Comparison of ENCODE assay signal across 14 cellular contexts in the genomic region with DNA sequence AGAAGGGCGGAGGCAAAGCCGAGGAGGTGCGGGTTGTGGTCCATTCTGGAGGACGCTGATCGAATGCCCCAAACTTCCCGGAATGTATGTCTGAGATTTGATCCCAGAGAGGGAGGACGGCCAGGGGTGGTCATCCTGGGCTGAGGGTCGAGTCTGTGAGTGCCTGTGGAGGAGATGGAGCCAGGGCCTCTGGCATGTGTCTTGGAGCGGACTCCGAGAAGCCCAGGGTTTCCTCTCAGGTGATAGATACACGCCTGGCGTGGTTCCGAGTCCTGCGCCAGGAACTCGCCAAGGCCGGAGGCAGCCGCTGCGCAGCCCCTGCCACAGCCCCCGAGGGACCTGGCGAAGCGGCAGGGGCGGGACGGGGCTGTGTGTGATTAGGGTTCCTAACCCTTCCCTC. TPM values are rescaled to one million over a fixed set of nuclear protein-coding genes. Genes with fewer than 3 reads are reported as not detected.
DNase-seq lines count a peak whose midpoint lies in the region; ATAC-seq and TF ChIP-seq lines count a peak whose summit lies in the region.
"Had no signal": no experiment of that assay in that cellular context is flagged by ENCODE, and none has a peak within 500 bp of the region (broad histone marks: within the 10 kb centered on the region; RNA-seq: fewer than 3 reads in every experiment).

No MANE protein-coding gene starts in this region.

- no peak for DNase-seq in AG10803 (ENCODE audit: low read depth)
- DNase-seq in astrocyte of the spinal cord (ENCODE audit: low read depth, low spot score) = no peak
- DNase-seq in left ventricle myocardium superior = peak; percentile 53
- DNase-seq in posterior cingulate gyrus = peak in 7 of 10 donors; percentile 10 to 83 (median 17)
- no peak for DNase-seq in activated effector memory CD4-positive, alpha-beta T cell treated with anti-CD3 and anti-CD28 coated beads, Interleukin-2, amount 50 U/mL, for 16 hours
- DNase-seq in SJCRH30 = no peak
- DNase-seq: CD4-positive, alpha-beta T cell; erythroblast; T-helper 2 cell had no signal

- H3K4me1 ChIP-seq in SJCRH30 = no peaks in the 10 kb centered on the region

- in situ Hi-C loops in astrocyte of the spinal cord (cut with HindIII; ENCODE audit: low sequenced_read_pairs) = no loop called here

- H3K9me3 ChIP-seq in SJCRH30 (replicated peaks) = no peaks in the 10 kb centered on the region

- intact Hi-C loops in left ventricle myocardium superior (cut with micrococcal nuclease) = no loop called here
- intact Hi-C loops in posterior cingulate gyrus (cut with DNase I) = loop anchor here (1.0 to 5.0 kb wide), 4 partner anchors 44 to 209 kb away; a partner anchor contains a TSS

- TF ChIP-seq CTCF in AG10803 (conservative IDR thresholded peaks at IDR 0.05; ENCODE audit: low read length) (no peak), astrocyte of the spinal cord (IDR thresholded peaks at IDR 0.05; ENCODE audit: low read depth, low read length) (no peak)

- no peak overlapping the region for H3K27ac ChIP-seq in SJCRH30
- H3K27ac ChIP-seq: neutrophil had no signal

- H3K27me3 ChIP-seq in SJCRH30 = no peaks in the 10 kb centered on the region

- H3K36me3 ChIP-seq in SJCRH30 = no peaks in the 10 kb centered on the region
- H3K36me3 ChIP-seq: neutrophil had no signal

- H3K4me3 ChIP-seq in AG10803 (ENCODE audit: low read length) (peak overlapping the region; percentile 76), astrocyte of the spinal cord (ENCODE audit: low read depth, low read length) (peak overlapping the region; percentile 73), SJCRH30 (no peak overlapping the region)

- peak; percentile 42 for ATAC-seq in left ventricle myocardium superior
- ATAC-seq in GM19324 (IDR thresholded peaks at IDR 0.05; ENCODE audit: low FRiP score, unreplicated experiment) = no peak
- no peak for ATAC-seq in GM21528 (IDR thresholded peaks at IDR 0.05; ENCODE audit: low FRiP score, unreplicated experiment)
- ATAC-seq: activated T-helper 17 cell treated with anti-CD3 and anti-CD28 coated beads, Interleukin-2, amount 50 U/mL, for 72 hours had no signal

RNA-seq across cellular contexts. Expression of a gene that starts 0.4 kb away (rescaled TPM):
- total RNA-seq in left ventricle myocardium superior = 2.3 TPM
- not detected in 2 replicates for total RNA-seq in SJCRH30 (2014; rRNA removed; shearing (Covaris generic))
- total RNA-seq: activated T-helper 17 cell treated with anti-CD3 and anti-CD28 coated beads, Interleukin-2, amount 50 U/mL, for 72 hours; CD4-positive, alpha-beta T cell; HT1080 had no signal

RNA-seq across cellular contexts. Expression of a gene that starts 45.6 kb away (rescaled TPM):
- 0.67 TPM for total RNA-seq in left ventricle myocardium superior
- total RNA-seq in SJCRH30 (2014; rRNA removed; shearing (Covaris generic)) = 0.23 and 0.28 TPM in 2 replicates
- total RNA-seq: HT1080 had no signal

RNA-seq across cellular contexts. Expression of a gene that starts 53.8 kb away (rescaled TPM):
- not detected for total RNA-seq in left ventricle myocardium superior
- not detected in 2 replicates for total RNA-seq in SJCRH30 (2014; rRNA removed; shearing (Covaris generic))
- total RNA-seq: activated T-helper 17 cell treated with anti-CD3 and anti-CD28 coated beads, Interleukin-2, amount 50 U/mL, for 72 hours; CD4-positive, alpha-beta T cell; HT1080 had no signal

Comparison
In these comparisons a context has a peak if more than half of its experiments do, and no peak if none do; other contexts are left out.
1. DNase-seq: peak in left ventricle myocardium superior (single experiment) and posterior cingulate gyrus (7 of 10); none in AG10803 (single experiment), astrocyte of the spinal cord (single experiment), activated effector memory CD4-positive, alpha-beta T cell treated with anti-CD3 and anti-CD28 coated beads, Interleukin-2, amount 50 U/mL, for 16 hours (single experiment) and SJCRH30 (0 of 2).